17 cellular contexts compared by ENCODE assay signal in the genomic region with DNA sequence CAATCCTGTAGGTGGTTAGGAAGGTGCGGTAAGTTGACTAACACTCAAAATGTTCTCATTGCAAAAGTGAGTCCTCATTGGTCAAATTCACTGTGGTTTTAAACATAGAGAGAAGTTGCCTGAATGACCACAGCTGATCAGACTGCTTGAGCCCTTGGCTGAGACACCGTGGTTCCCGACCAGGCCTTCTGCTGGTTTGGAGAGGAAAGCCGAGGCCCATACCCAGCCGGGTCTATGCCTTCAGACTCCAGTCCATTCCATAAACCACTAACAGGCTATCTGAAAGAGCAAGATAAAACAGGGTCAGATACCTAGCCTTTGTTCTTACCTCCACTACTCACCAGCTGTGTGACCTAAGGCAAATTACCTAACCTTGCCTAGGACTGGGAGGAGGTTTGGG.
"Had no signal": no experiment of that assay in that cellular context is flagged by ENCODE, and none has a peak within 500 bp of the region (broad histone marks: within the 10 kb centered on the region; RNA-seq: fewer than 3 reads in every experiment).

No MANE protein-coding gene starts in this region.

- H3K4me3 ChIP-seq: MG63, PC-9 had no signal

- H2AFZ ChIP-seq: PC-9 had no signal

- ATAC-seq: activated CD8-positive, alpha-beta T cell treated with anti-CD3 and anti-CD28 coated beads, Interleukin-2, amount 10 ng/mL, durations not matched to agents 7 days and 5 days; WTC11 had no signal

- H3K27ac ChIP-seq: KMS-11, PC-9 had no signal

- H3K27me3 ChIP-seq: MG63 had no signal

- H3K9me3 ChIP-seq: MG63 had no signal

- H3K36me3 ChIP-seq: MG63 had no signal

- DNase-seq: activated CD4-positive, alpha-beta T cell treated with anti-CD3 and anti-CD28 coated beads for 48 hours; activated CD4-positive, alpha-beta T cell treated with anti-CD3 and anti-CD28 coated beads, Interleukin-2, amount 50 U/mL, for 4 hours; activated CD4-positive, CD25-positive, alpha-beta regulatory T cell treated with anti-CD3 and anti-CD28 coated beads, Interleukin-2, amount 50 U/mL, for 72 hours; activated CD8-positive, alpha-beta memory T cell treated with anti-CD3 and anti-CD28 coated beads, Interleukin-2, amount 50 U/mL, for 48 hours; activated CD8-positive, alpha-beta T cell treated with anti-CD3 and anti-CD28 coated beads, Interleukin-2, amount 10 ng/mL, durations not matched to agents 7 days and 5 days; activated effector memory CD4-positive, alpha-beta T cell treated with Interleukin-2 at 50 U/mL for 16 hours; activated naive CD4-positive, alpha-beta T cell; activated T-cell treated with anti-CD3 and anti-CD28 coated beads, Interleukin-2, amount 50 U/mL, for 1 hour; aorta; central memory CD4-positive, alpha-beta T cell; MG63; NCI-H146; NCI-H2081 treated with DMSO at 0.1 percent for 48 hours; PC-9; SHP77 treated with DMSO at 0.1 percent for 48 hours had no signal

- H3K4me2 ChIP-seq: KMS-11, PC-9 had no signal

- H3K9ac ChIP-seq: KMS-11 had no signal
